In genomic region chr5:83085106-83085505, GRCh38 we compare ENCODE assay signal across 1 cellular context.
TF ChIP-seq lines count a peak whose summit lies in the region.

No MANE protein-coding gene starts in this region.

TF ChIP-seq in HepG2, 621 proteins besides CTCF, POLR2A, EP300 and RAD21 (continued from another document and continues in another):
- TF ChIP-seq ZFP37 (CRISPR knock-in tag; IDR thresholded peaks at IDR 0.05; ENCODE audit: borderline replicate concordance): no peak
- peak; percentile 98 for TF ChIP-seq TGIF2 (CRISPR knock-in tag; IDR thresholded peaks at IDR 0.05)
- peak; percentile 25; the same call in 1 of the 2 replicates for TF ChIP-seq MLXIP (CRISPR knock-in tag; IDR thresholded peaks at IDR 0.05; ENCODE audit: borderline replicate concordance)
- no peak for TF ChIP-seq ZBTB21 (CRISPR knock-in tag; IDR thresholded peaks at IDR 0.05)
- TF ChIP-seq KAT8 (CRISPR knock-in tag; IDR thresholded peaks at IDR 0.05): peak; percentile 65
- no peak for TF ChIP-seq GTF3A (CRISPR knock-in tag; conservative IDR thresholded peaks at IDR 0.05)
- no peak for TF ChIP-seq ZNF788 (CRISPR knock-in tag; IDR thresholded peaks at IDR 0.05; ENCODE audit: borderline replicate concordance)
- TF ChIP-seq HOXD1 (CRISPR knock-in tag; IDR thresholded peaks at IDR 0.05): 0 out of 2 replicates have a peak, but pooled peaks have one; percentile 30
- no peak for TF ChIP-seq HOXA9 (CRISPR knock-in tag; IDR thresholded peaks at IDR 0.05; ENCODE audit: borderline replicate concordance)
- no peak for TF ChIP-seq ZNF136 (CRISPR knock-in tag; IDR thresholded peaks at IDR 0.05; ENCODE audit: low read depth)
- no peak for TF ChIP-seq TBP (CRISPR knock-in tag; IDR thresholded peaks at IDR 0.05)
- TF ChIP-seq NFRKB (IDR thresholded peaks at IDR 0.05): no peak
- peak; percentile 100 for TF ChIP-seq HMG20A (CRISPR knock-in tag; IDR thresholded peaks at IDR 0.05; ENCODE audit: borderline replicate concordance)
- TF ChIP-seq YEATS2 (CRISPR knock-in tag; IDR thresholded peaks at IDR 0.05; ENCODE audit: borderline replicate concordance): peak; percentile 59; the same call in 1 of the 2 replicates
- TF ChIP-seq ZBTB14 (CRISPR knock-in tag; IDR thresholded peaks at IDR 0.05): no peak
- TF ChIP-seq HIVEP1 (CRISPR knock-in tag; IDR thresholded peaks at IDR 0.05): no peak
- no peak for TF ChIP-seq PCBP1 (IDR thresholded peaks at IDR 0.05; ENCODE audit: borderline replicate concordance, low read depth, low read length)
- TF ChIP-seq ZBTB8A (CRISPR knock-in tag; IDR thresholded peaks at IDR 0.05; ENCODE audit: borderline replicate concordance, low read depth): no peak
- peak; percentile 95 for TF ChIP-seq GATAD2A (CRISPR knock-in tag; IDR thresholded peaks at IDR 0.05)
- peak; percentile 42 for TF ChIP-seq YY1 (IDR thresholded peaks at IDR 0.05; ENCODE audit: insufficient read depth, insufficient replicate concordance, low read depth, low read length)
- no peak for TF ChIP-seq NKX3-1 (CRISPR knock-in tag; IDR thresholded peaks at IDR 0.05)
- no peak for TF ChIP-seq ZNF124 (CRISPR knock-in tag; IDR thresholded peaks at IDR 0.05)
- TF ChIP-seq ZNF354B (CRISPR knock-in tag; IDR thresholded peaks at IDR 0.05): no peak
- TF ChIP-seq KDM4B (CRISPR knock-in tag; IDR thresholded peaks at IDR 0.05): 0 out of 2 replicates have a peak, but pooled peaks have one; percentile 55
- no peak for TF ChIP-seq TCF7L2 (IDR thresholded peaks at IDR 0.05; ENCODE audit: low read depth, low read length)
- peak; percentile 28; the same call in 1 of the 2 replicates for TF ChIP-seq ZNF747 (CRISPR knock-in tag; IDR thresholded peaks at IDR 0.05; ENCODE audit: borderline replicate concordance)
- no peak for TF ChIP-seq ZBTB40 (IDR thresholded peaks at IDR 0.05)
- no peak for TF ChIP-seq ZBTB40 (CRISPR knock-in tag; IDR thresholded peaks at IDR 0.05)
- TF ChIP-seq ZNF75D (CRISPR knock-in tag; IDR thresholded peaks at IDR 0.05; ENCODE audit: borderline replicate concordance): no peak
- TF ChIP-seq MAFF (IDR thresholded peaks at IDR 0.05; ENCODE audit: low read depth, low read length): no peak
- TF ChIP-seq TOPORS (CRISPR knock-in tag; IDR thresholded peaks at IDR 0.05): no peak
- TF ChIP-seq ZNF205 (CRISPR knock-in tag; IDR thresholded peaks at IDR 0.05): 0 out of 2 replicates have a peak, but pooled peaks have one; percentile 18
- 0 out of 2 replicates have a peak, but pooled peaks have one; percentile 11 for TF ChIP-seq DRAP1 (CRISPR knock-in tag; IDR thresholded peaks at IDR 0.05)
- TF ChIP-seq U2AF2 (IDR thresholded peaks at IDR 0.05; ENCODE audit: low read depth, low read length): no peak
- TF ChIP-seq HES4 (CRISPR knock-in tag; IDR thresholded peaks at IDR 0.05; ENCODE audit: borderline replicate concordance): no peak
- no peak; the same call in 1 of the 2 replicates for TF ChIP-seq ATF1 (CRISPR knock-in tag; IDR thresholded peaks at IDR 0.05)
- TF ChIP-seq MIER2 (CRISPR knock-in tag; IDR thresholded peaks at IDR 0.05): no peak
- no peak for TF ChIP-seq ZBTB38 (CRISPR knock-in tag; IDR thresholded peaks at IDR 0.05)
- no peak for TF ChIP-seq MTERF4 (CRISPR knock-in tag; IDR thresholded peaks at IDR 0.05)
- no peak for TF ChIP-seq TRIM24 (CRISPR knock-in tag; IDR thresholded peaks at IDR 0.05)
- TF ChIP-seq AKAP8 (CRISPR knock-in tag; IDR thresholded peaks at IDR 0.05): no peak
- peak; percentile 95 for TF ChIP-seq HDAC2 (CRISPR knock-in tag; IDR thresholded peaks at IDR 0.05)
- no peak for TF ChIP-seq RORA (CRISPR knock-in tag; IDR thresholded peaks at IDR 0.05)
- no peak for TF ChIP-seq ZNF687 (CRISPR knock-in tag; IDR thresholded peaks at IDR 0.05)
- TF ChIP-seq ZNF607 (CRISPR knock-in tag; IDR thresholded peaks at IDR 0.05; ENCODE audit: borderline replicate concordance): no peak
- TF ChIP-seq ZBTB25 (CRISPR knock-in tag; IDR thresholded peaks at IDR 0.05): peak; percentile 70; the same call in 1 of the 2 replicates
- TF ChIP-seq ZNF430 (CRISPR knock-in tag; IDR thresholded peaks at IDR 0.05): no peak
- TF ChIP-seq ZNF629 (CRISPR knock-in tag; conservative IDR thresholded peaks at IDR 0.05): no peak
- TF ChIP-seq ZNF878 (CRISPR knock-in tag; IDR thresholded peaks at IDR 0.05): peak; percentile 55; the same call in 1 of the 2 replicates
